ENCODE assay signal across 9 cellular contexts in the genomic region with DNA sequence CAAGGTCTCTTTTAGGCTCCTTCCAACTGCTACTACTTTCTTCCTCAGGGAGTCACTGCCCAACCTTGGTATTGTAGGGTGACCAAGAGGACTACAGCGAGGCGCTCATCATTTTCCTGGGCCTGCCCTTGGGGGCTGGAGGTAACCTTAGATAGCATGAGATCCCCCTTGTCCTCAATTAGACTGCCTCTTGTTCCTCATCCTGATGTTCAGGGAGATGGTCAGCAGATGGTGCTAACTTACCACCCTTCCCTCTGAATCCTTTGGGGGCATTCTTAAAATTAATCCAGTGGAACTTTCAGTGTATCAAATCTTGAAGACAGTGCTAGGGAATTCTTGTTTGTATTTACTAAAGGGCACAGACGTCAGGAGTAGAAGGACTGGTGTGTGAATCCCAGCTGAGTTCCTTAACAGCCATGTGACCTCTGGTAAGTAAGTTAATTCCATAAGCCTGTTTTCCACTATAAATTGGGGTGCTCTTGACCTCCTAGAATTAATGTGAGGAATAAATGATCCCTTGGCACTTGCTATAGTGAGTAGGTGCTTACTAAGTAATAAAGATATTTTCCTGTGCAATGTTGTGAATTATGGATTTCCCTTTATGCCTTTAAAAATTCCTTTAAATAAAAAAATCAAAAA. TPM values are rescaled to one million over a fixed set of nuclear protein-coding genes. Genes with fewer than 3 reads are reported as not detected.
DNase-seq lines count a peak whose midpoint lies in the region; ATAC-seq and TF ChIP-seq lines count a peak whose summit lies in the region.
"Had no signal": no experiment of that assay in that cellular context is flagged by ENCODE, and none has a peak within 500 bp of the region (broad histone marks: within the 10 kb centered on the region; RNA-seq: fewer than 3 reads in every experiment).

No MANE protein-coding gene starts in this region.

- peaks cover 8% of the 10 kb centered on the region for H3K27me3 ChIP-seq in Loucy (ENCODE audit: insufficient read depth, low read length, poor library complexity, severe bottlenecking)

- H3K79me2 ChIP-seq in Loucy (ENCODE audit: insufficient read depth, low read length), result peaks cover 9% of the 10 kb centered on the region

- H3K27me3 Mint-ChIP-seq in activated CD4-positive, alpha-beta T cell treated with anti-CD3 and anti-CD28 coated beads for 36 hours, result no peaks in the 10 kb centered on the region

- peaks cover 4% of the 10 kb centered on the region for H4K20me1 ChIP-seq in Loucy (ENCODE audit: insufficient read depth, low read length, poor library complexity, severe bottlenecking)

- H3K4me2 ChIP-seq in Loucy (ENCODE audit: low read depth, low read length, poor library complexity, severe bottlenecking), result no peak overlapping the region

- H3K9ac ChIP-seq in Loucy (ENCODE audit: low read depth, low read length, poor library complexity, severe bottlenecking), result no peak overlapping the region

- POLR2A ChIA-PET in activated CD4-positive, alpha-beta T cell treated with anti-CD3 and anti-CD28 coated beads for 36 hours (lab: Charles Lee), result interaction anchor here (1.2 kb wide), 1 partner anchor 115 kb away, joined by 3 read pairs; a partner anchor contains a TSS

- no peak overlapping the region for H3K4me3 Mint-ChIP-seq in activated CD4-positive, alpha-beta T cell treated with anti-CD3 and anti-CD28 coated beads for 36 hours

- intact Hi-C loops in activated CD4-positive, alpha-beta T cell treated with anti-CD3 and anti-CD28 coated beads for 36 hours (cut with DNase I, micrococcal nuclease), result loop anchor here (1.0 to 10.0 kb wide), 4 partner anchors 82 to 1316 kb away; a partner anchor contains a TSS

- peak; percentile 29 for DNase-seq in activated CD4-positive, alpha-beta T cell treated with anti-CD3 and anti-CD28 coated beads for 36 hours
- no peak for DNase-seq in activated CD4-positive, alpha-beta T cell treated with anti-CD3 and anti-CD28 coated beads, Interleukin-2, amount 50 U/mL, for 1 hour
- peak; percentile 79 for DNase-seq in fibroblast of peridontal ligament (ENCODE audit: extremely low read depth)
- peak; percentile 22 for DNase-seq in skeletal muscle cell (ENCODE audit: low read depth)
- DNase-seq in germinal center (ENCODE audit: low spot score), result no peak

- H3K4me1 ChIP-seq in Loucy (ENCODE audit: insufficient read depth, low read length, poor library complexity, severe bottlenecking), result peaks cover 4% of the 10 kb centered on the region

- H3K4me3 ChIP-seq in Loucy (ENCODE audit: low read length, poor library complexity, severe bottlenecking) (no peak overlapping the region), skeletal muscle cell (ENCODE audit: low read depth, low read length) (no peak overlapping the region)

- no peaks in the 10 kb centered on the region for H3F3A ChIP-seq in Loucy (ENCODE audit: low read depth)

- H3K9me3 Mint-ChIP-seq in activated CD4-positive, alpha-beta T cell treated with anti-CD3 and anti-CD28 coated beads for 36 hours (ENCODE audit: low read depth), result no peaks in the 10 kb centered on the region
- H3K9me3 Mint-ChIP-seq: activated naive CD4-positive, alpha-beta T cell treated with anti-CD3 and anti-CD28 coated beads, Interleukin-2, amount 50 U/mL, for 72 hours had no signal

- CTCF ChIA-PET in activated CD4-positive, alpha-beta T cell treated with anti-CD3 and anti-CD28 coated beads for 36 hours (lab: Charles Lee), result interaction anchor here (1.0 kb wide), 1 partner anchor 83 kb away, joined by 3 read pairs; no protein-coding TSS in a partner anchor

- H2AFZ ChIP-seq in Loucy (ENCODE audit: low read length), result no peak overlapping the region

- no peaks in the 10 kb centered on the region for H3K9me2 ChIP-seq in Loucy (replicated peaks; ENCODE audit: low read depth, low read length)

- H3K4me1 Mint-ChIP-seq in activated CD4-positive, alpha-beta T cell treated with anti-CD3 and anti-CD28 coated beads for 36 hours, result peaks cover 7% of the 10 kb centered on the region

- peak; percentile 82 for TF ChIP-seq CTCF in Loucy (conservative IDR thresholded peaks at IDR 0.05; ENCODE audit: low read length)

- ATAC-seq in activated CD4-positive, alpha-beta T cell treated with anti-CD3 and anti-CD28 coated beads for 36 hours, result no peak
- ATAC-seq in SK-N-SH treated with all-trans-retinoic acid at 6 μM for 48 hours, result peak; percentile 20; the same call in 2 of the 3 replicates
- no peak for ATAC-seq in GM21529 (IDR thresholded peaks at IDR 0.05; ENCODE audit: unreplicated experiment)
- ATAC-seq: activated naive CD4-positive, alpha-beta T cell treated with anti-CD3 and anti-CD28 coated beads, Interleukin-2, amount 50 U/mL, for 72 hours had no signal

- H3K27ac Mint-ChIP-seq in activated CD4-positive, alpha-beta T cell treated with anti-CD3 and anti-CD28 coated beads for 36 hours, result no peak overlapping the region
- H3K27ac Mint-ChIP-seq: activated naive CD4-positive, alpha-beta T cell treated with anti-CD3 and anti-CD28 coated beads, Interleukin-2, amount 50 U/mL, for 72 hours had no signal

- no peaks in the 10 kb centered on the region for H3K36me3 ChIP-seq in Loucy (ENCODE audit: insufficient read depth, low read length)

- peaks cover 1% of the 10 kb centered on the region for H3K36me3 Mint-ChIP-seq in activated CD4-positive, alpha-beta T cell treated with anti-CD3 and anti-CD28 coated beads for 36 hours (ENCODE audit: low read depth)

- no peaks in the 10 kb centered on the region for H3K9me3 ChIP-seq in Loucy (ENCODE audit: insufficient read depth, low read depth, low read length)

TF ChIP-seq in SK-N-SH treated with all-trans-retinoic acid at 6 μM for 48 hours, 23 proteins besides CTCF, POLR2A, EP300 and RAD21 (continues in another document):
- no peak for TF ChIP-seq ZFP3 (CRISPR knock-in tag; IDR thresholded peaks at IDR 0.05)
- no peak for TF ChIP-seq ZNF565 (CRISPR knock-in tag; conservative IDR thresholded peaks at IDR 0.05; ENCODE audit: low read depth)
- no peak for TF ChIP-seq BACH2 (CRISPR knock-in tag; IDR thresholded peaks at IDR 0.05; ENCODE audit: borderline replicate concordance)
- TF ChIP-seq, protein P1, sequence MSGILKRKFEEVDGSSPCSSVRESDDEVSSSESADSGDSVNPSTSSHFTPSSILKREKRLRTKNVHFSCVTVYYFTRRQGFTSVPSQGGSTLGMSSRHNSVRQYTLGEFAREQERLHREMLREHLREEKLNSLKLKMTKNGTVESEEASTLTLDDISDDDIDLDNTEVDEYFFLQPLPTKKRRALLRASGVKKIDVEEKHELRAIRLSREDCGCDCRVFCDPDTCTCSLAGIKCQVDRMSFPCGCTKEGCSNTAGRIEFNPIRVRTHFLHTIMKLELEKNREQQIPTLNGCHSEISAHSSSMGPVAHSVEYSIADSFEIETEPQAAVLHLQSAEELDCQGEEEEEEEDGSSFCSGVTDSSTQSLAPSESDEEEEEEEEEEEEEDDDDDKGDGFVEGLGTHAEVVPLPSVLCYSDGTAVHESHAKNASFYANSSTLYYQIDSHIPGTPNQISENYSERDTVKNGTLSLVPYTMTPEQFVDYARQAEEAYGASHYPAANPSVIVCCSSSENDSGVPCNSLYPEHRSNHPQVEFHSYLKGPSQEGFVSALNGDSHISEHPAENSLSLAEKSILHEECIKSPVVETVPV (CRISPR knock-in tag; IDR thresholded peaks at IDR 0.05), result no peak
- TF ChIP-seq ZC3H10 (CRISPR knock-in tag; IDR thresholded peaks at IDR 0.05), result no peak
- TF ChIP-seq TOX (CRISPR knock-in tag; IDR thresholded peaks at IDR 0.05; ENCODE audit: borderline replicate concordance), result no peak
- no peak for TF ChIP-seq CSDC2 (CRISPR knock-in tag; IDR thresholded peaks at IDR 0.05)
- no peak for TF ChIP-seq ZFP30 (CRISPR knock-in tag; IDR thresholded peaks at IDR 0.05)
- TF ChIP-seq SNAI2 (CRISPR knock-in tag; IDR thresholded peaks at IDR 0.05), result no peak
- TF ChIP-seq GLIS3 (CRISPR knock-in tag; IDR thresholded peaks at IDR 0.05), result no peak
- no peak for TF ChIP-seq ISL1 (CRISPR knock-in tag; IDR thresholded peaks at IDR 0.05)
- TF ChIP-seq ARNTL (CRISPR knock-in tag; IDR thresholded peaks at IDR 0.05; ENCODE audit: borderline replicate concordance, low read depth), result no peak
- TF ChIP-seq TCF4 (CRISPR knock-in tag; IDR thresholded peaks at IDR 0.05; ENCODE audit: borderline replicate concordance), result no peak
- TF ChIP-seq PPARA (CRISPR knock-in tag; IDR thresholded peaks at IDR 0.05; ENCODE audit: borderline replicate concordance), result no peak
- TF ChIP-seq OSR1 (CRISPR knock-in tag; IDR thresholded peaks at IDR 0.05), result no peak
- TF ChIP-seq, protein P2, sequence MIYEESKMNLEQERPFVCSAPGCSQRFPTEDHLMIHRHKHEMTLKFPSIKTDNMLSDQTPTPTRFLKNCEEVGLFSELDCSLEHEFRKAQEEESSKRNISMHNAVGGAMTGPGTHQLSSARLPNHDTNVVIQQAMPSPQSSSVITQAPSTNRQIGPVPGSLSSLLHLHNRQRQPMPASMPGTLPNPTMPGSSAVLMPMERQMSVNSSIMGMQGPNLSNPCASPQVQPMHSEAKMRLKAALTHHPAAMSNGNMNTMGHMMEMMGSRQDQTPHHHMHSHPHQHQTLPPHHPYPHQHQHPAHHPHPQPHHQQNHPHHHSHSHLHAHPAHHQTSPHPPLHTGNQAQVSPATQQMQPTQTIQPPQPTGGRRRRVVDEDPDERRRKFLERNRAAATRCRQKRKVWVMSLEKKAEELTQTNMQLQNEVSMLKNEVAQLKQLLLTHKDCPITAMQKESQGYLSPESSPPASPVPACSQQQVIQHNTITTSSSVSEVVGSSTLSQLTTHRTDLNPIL (CRISPR knock-in tag; IDR thresholded peaks at IDR 0.05; ENCODE audit: low read depth), result no peak
- TF ChIP-seq, protein P3, sequence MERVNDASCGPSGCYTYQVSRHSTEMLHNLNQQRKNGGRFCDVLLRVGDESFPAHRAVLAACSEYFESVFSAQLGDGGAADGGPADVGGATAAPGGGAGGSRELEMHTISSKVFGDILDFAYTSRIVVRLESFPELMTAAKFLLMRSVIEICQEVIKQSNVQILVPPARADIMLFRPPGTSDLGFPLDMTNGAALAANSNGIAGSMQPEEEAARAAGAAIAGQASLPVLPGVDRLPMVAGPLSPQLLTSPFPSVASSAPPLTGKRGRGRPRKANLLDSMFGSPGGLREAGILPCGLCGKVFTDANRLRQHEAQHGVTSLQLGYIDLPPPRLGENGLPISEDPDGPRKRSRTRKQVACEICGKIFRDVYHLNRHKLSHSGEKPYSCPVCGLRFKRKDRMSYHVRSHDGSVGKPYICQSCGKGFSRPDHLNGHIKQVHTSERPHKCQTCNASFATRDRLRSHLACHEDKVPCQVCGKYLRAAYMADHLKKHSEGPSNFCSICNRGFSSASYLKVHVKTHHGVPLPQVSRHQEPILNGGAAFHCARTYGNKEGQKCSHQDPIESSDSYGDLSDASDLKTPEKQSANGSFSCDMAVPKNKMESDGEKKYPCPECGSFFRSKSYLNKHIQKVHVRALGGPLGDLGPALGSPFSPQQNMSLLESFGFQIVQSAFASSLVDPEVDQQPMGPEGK (CRISPR knock-in tag; IDR thresholded peaks at IDR 0.05; ENCODE audit: borderline replicate concordance), result no peak
- TF ChIP-seq RARB (CRISPR knock-in tag; IDR thresholded peaks at IDR 0.05), result no peak

RNA-seq across cellular contexts. Expression of a gene that starts 4.1 kb away (rescaled TPM):
- 10 to 100 TPM; 65.2 to 73.7 TPM for total RNA-seq in activated CD4-positive, alpha-beta T cell treated with anti-CD3 and anti-CD28 coated beads for 36 hours

RNA-seq across cellular contexts. Expression of a gene that starts 22.1 kb away (rescaled TPM):
- total RNA-seq in activated CD4-positive, alpha-beta T cell treated with anti-CD3 and anti-CD28 coated beads for 36 hours, result not detected

RNA-seq across cellular contexts. Expression of a gene that starts 55.6 kb away (rescaled TPM):
- total RNA-seq in activated CD4-positive, alpha-beta T cell treated with anti-CD3 and anti-CD28 coated beads for 36 hours, result 10 to 100 TPM; 16.6 to 24.8 TPM

Comparison
In these comparisons a context has a peak if more than half of its experiments do, and no peak if none do; other contexts are left out.
1. DNase-seq: peak in activated CD4-positive, alpha-beta T cell treated with anti-CD3 and anti-CD28 coated beads for 36 hours (single experiment), fibroblast of peridontal ligament (single experiment) and skeletal muscle cell (single experiment); none in activated CD4-positive, alpha-beta T cell treated with anti-CD3 and anti-CD28 coated beads, Interleukin-2, amount 50 U/mL, for 1 hour (single experiment) and germinal center (single experiment).